ENCODE assay signal across 12 cellular contexts in the genomic region with DNA sequence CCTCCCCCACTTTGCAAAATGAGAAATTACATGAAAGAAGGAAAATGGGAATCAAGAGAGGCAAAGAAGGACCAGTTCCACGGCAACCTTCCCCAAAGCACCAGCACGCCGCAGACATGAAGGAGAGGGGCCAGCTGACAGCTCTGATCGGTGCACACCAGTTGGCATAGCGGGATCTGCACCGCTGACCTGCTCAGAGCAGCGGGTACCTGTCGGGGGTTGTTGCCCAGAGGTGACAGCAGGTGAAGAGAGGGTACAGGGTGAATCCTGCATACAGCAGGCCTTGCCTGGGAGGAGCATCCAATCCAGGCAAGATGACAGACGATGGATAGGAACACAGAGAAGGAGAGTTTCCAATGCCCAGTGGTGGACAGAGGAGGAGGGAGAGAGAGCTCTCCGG. TPM values are rescaled to one million over a fixed set of nuclear protein-coding genes. Genes with fewer than 3 reads are reported as not detected.
DNase-seq lines count a peak whose midpoint lies in the region; ATAC-seq and TF ChIP-seq lines count a peak whose summit lies in the region.
"Had no signal": no experiment of that assay in that cellular context is flagged by ENCODE, and none has a peak within 500 bp of the region (broad histone marks: within the 10 kb centered on the region; RNA-seq: fewer than 3 reads in every experiment).

No MANE protein-coding gene starts in this region.

- peaks cover 6% of the 10 kb centered on the region for H3K36me3 Mint-ChIP-seq in osteocyte (ENCODE audit: unreplicated experiment)

- intact Hi-C loops in left ventricle myocardium superior (cut with micrococcal nuclease) (no loop called here), Right ventricle myocardium inferior (cut with DNase I) (no loop called here)

- no peaks in the 10 kb centered on the region for H3K27me3 ChIP-seq in duodenal mucosa (ENCODE audit: control insufficient read depth in 1 of 2, insufficient read depth in 2 of 2, low read length in 2 of 2)

- ATAC-seq in left ventricle myocardium superior, result no peak
- ATAC-seq in Right ventricle myocardium inferior, result no peak
- ATAC-seq in HG03442 (IDR thresholded peaks at IDR 0.05; ENCODE audit: unreplicated experiment), result no peak
- ATAC-seq in GM18870 (IDR thresholded peaks at IDR 0.05; ENCODE audit: unreplicated experiment), result no peak
- ATAC-seq in left lobe of liver, result no peak
- ATAC-seq: HCT116, left colon had no signal

- peak; percentile 27 for DNase-seq in left ventricle myocardium superior
- no peak for DNase-seq in Right ventricle myocardium inferior (ENCODE audit: missing footprints)
- no peak for DNase-seq in osteocyte (ENCODE audit: extremely low spot score, unreplicated experiment)
- no peak for DNase-seq in left lobe of liver (ENCODE audit: low spot score)
- DNase-seq in SIG-M5 (lab: John Stamatoyannopoulos, UW), result no peak
- DNase-seq: activated T-cell treated with anti-CD3 and anti-CD28 coated beads, Interleukin-2, amount 50 U/mL, for 1 hour; COR-L47; left colon had no signal

- peak overlapping the region; percentile 99 for H3K27ac Mint-ChIP-seq in osteocyte (ENCODE audit: unreplicated experiment)

- H3K27ac ChIP-seq in duodenal mucosa (ENCODE audit: low read depth, low read length), result peak overlapping the region; percentile 62

- no peaks in the 10 kb centered on the region for H3K9me3 Mint-ChIP-seq in osteocyte (ENCODE audit: unreplicated experiment)

- H3K4me3 Mint-ChIP-seq in osteocyte (ENCODE audit: unreplicated experiment), result peak overlapping the region; percentile 32

- no peaks in the 10 kb centered on the region for H3K36me3 ChIP-seq in duodenal mucosa (ENCODE audit: control insufficient read depth in 1 of 2, insufficient read depth in 2 of 2, low read length in 2 of 2)

- H3K9ac ChIP-seq in duodenal mucosa (ENCODE audit: low read depth in 1 of 2, low read length in 2 of 2), result peak overlapping the region in 1 of 2 donors; percentile 38

- H3K9me3 ChIP-seq in duodenal mucosa (ENCODE audit: control insufficient read depth in 1 of 2, low read length in 2 of 2), result no peaks in the 10 kb centered on the region

- TF ChIP-seq CTCF in osteocyte (IDR thresholded peaks at IDR 0.05), result no peak

- H3K4me3 ChIP-seq in duodenal mucosa (ENCODE audit: low read depth in 1 of 2, low read length in 2 of 2), result no peak overlapping the region

- peaks cover 23 to 37% of the 10 kb centered on the region in 2 donors for H3K4me1 ChIP-seq in duodenal mucosa (ENCODE audit: control insufficient read depth in 1 of 2, insufficient read depth in 2 of 2, low read length in 2 of 2)

- H3K27me3 Mint-ChIP-seq in osteocyte (ENCODE audit: unreplicated experiment), result no peaks in the 10 kb centered on the region

- peaks cover 88% of the 10 kb centered on the region for H3K4me1 Mint-ChIP-seq in osteocyte (ENCODE audit: unreplicated experiment)

RNA-seq across cellular contexts. Expression of a gene that starts 24.1 kb away (rescaled TPM):
- 0.79 TPM for total RNA-seq in left ventricle myocardium superior
- 0.60 TPM for total RNA-seq in Right ventricle myocardium inferior
- 7.3 and 9.2 TPM in 2 replicates for total RNA-seq in osteocyte
- 0.33 TPM for total RNA-seq in left lobe of liver

RNA-seq across cellular contexts. Expression of a gene that starts 38.3 kb away (rescaled TPM):
- total RNA-seq in left ventricle myocardium superior (24.7 TPM), Right ventricle myocardium inferior (18.4 TPM), osteocyte (56.2 and 66.7 TPM in 2 replicates), left lobe of liver (21.8 TPM)

RNA-seq across cellular contexts. Expression of a gene that starts 46.3 kb away (rescaled TPM):
- total RNA-seq in left ventricle myocardium superior (132 TPM), Right ventricle myocardium inferior (138 TPM), osteocyte (1,096 and 1,211 TPM in 2 replicates), left lobe of liver (26.4 TPM)
